1 cellular context compared by ENCODE assay signal in genomic region chr12:53051058-53051880, GRCh38.
TF ChIP-seq lines count a peak whose summit lies in the region.

No MANE protein-coding gene starts in this region.

TF ChIP-seq in K562, 482 proteins besides CTCF, POLR2A, EP300 and RAD21 (continued from another document):
- TF ChIP-seq RREB1 (CRISPR knock-in tag; IDR thresholded peaks at IDR 0.05) (no peak), KAT2B (IDR thresholded peaks at IDR 0.05; ENCODE audit: low read depth, low read length) (no peak), LEF1 (IDR thresholded peaks at IDR 0.05) (peak; percentile 23; the same call in 1 of the 2 replicates), RBBP5 (IDR thresholded peaks at IDR 0.05; ENCODE audit: borderline replicate concordance, insufficient read depth, low read length, poor library complexity, severe bottlenecking) (peak; percentile 21), ZNF354B (CRISPR knock-in tag; IDR thresholded peaks at IDR 0.05) (no peak), CREM (IDR thresholded peaks at IDR 0.05; ENCODE audit: low read depth) (0 out of 2 replicates have a peak, but pooled peaks have one; percentile 15), FOXP4 (CRISPR knock-in tag; IDR thresholded peaks at IDR 0.05; ENCODE audit: borderline replicate concordance) (peak; percentile 96), SOX6 (IDR thresholded peaks at IDR 0.05) (peak; percentile 75), TFAP4 (CRISPR knock-in tag; IDR thresholded peaks at IDR 0.05; ENCODE audit: borderline replicate concordance) (peak; percentile 80), NCOA4 (IDR thresholded peaks at IDR 0.05; ENCODE audit: partially characterized antibody) (no peak)
